Comparison of ENCODE assay signal across 20 cellular contexts in genomic region chrX:14351889-14352288, GRCh38.
DNase-seq lines count a peak whose midpoint lies in the region; TF ChIP-seq lines count a peak whose summit lies in the region.
"Had no signal": no experiment of that assay in that cellular context is flagged by ENCODE, and none has a peak within 500 bp of the region (broad histone marks: within the 10 kb centered on the region; RNA-seq: fewer than 3 reads in every experiment).

No MANE protein-coding gene starts in this region.

- H3K4me2 ChIP-seq in osteoblast (ENCODE audit: insufficient read depth, low read length): no peak overlapping the region

- no peak overlapping the region for H3K4me3 ChIP-seq in SJSA1
- no peak overlapping the region for H3K4me3 ChIP-seq in osteoblast (ENCODE audit: insufficient read depth, low read length)
- H3K4me3 ChIP-seq: heart left ventricle, lower lobe of right lung, transverse colon had no signal

- POLR2A ChIA-PET in RWPE1 (lab: Yijun Ruan, JAX; ENCODE audit: low non-redundant PET): no interaction called here

- H3K27me3 ChIP-seq in SJSA1 (replicated peaks): no peaks in the 10 kb centered on the region
- H3K27me3 ChIP-seq in osteoblast (ENCODE audit: insufficient read depth, low read length): no peaks in the 10 kb centered on the region
- H3K27me3 ChIP-seq: heart left ventricle, transverse colon had no signal

- H3K9me3 ChIP-seq in SJSA1 (replicated peaks): no peaks in the 10 kb centered on the region
- H3K9me3 ChIP-seq in osteoblast (ENCODE audit: low read depth, low read length): no peaks in the 10 kb centered on the region
- H3K9me3 ChIP-seq: lower lobe of right lung, transverse colon had no signal

- CTCF ChIA-PET in RWPE1 (lab: Yijun Ruan, JAX): no interaction called here

- H3K4me1 Mint-ChIP-seq in neural crest cell: peaks cover 12% of the 10 kb centered on the region
- H3K4me1 Mint-ChIP-seq: naive B cell had no signal

- DNase-seq in ELF-1 (ENCODE audit: low read depth, low spot score) (peak; percentile 18), NCI-H1092 treated with DMSO at 0.1 percent for 48 hours (lab: John Stamatoyannopoulos, UW) (peak; percentile 36), SJSA1 (ENCODE audit: low read depth in 1 of 2, low spot score in 2 of 2) (peak in 1 of 2 experiments; percentile 14), neural crest cell (ENCODE audit: low read depth, low spot score) (no peak), osteoblast (ENCODE audit: insufficient read length, low spot score, missing footprints) (no peak), NAMALWA (ENCODE audit: low spot score) (no peak), RWPE1 (ENCODE audit: low spot score) (no peak)
- DNase-seq: effector memory CD8-positive, alpha-beta T cell; GF-D8; GOT3; heart left ventricle; lower lobe of right lung; naive B cell; NCI-H1694 treated with DMSO at 0.1 percent for 48 hours; NCI-H524 treated with DMSO at 0.1 percent for 48 hours; SIG-M5; stimulated activated CD4-positive, alpha-beta T cell treated with anti-CD3 and anti-CD28 coated beads, Interleukin-1b, Interleukin-23, amount 100 ng/mL, for 48 hours; stimulated activated naive CD4-positive, alpha-beta T cell treated with Interleukin-2 at 50 U/mL for 16 hours; transverse colon had no signal

- peaks cover 28% of the 10 kb centered on the region for H3K4me1 ChIP-seq in SJSA1 (replicated peaks)
- peaks cover 11% of the 10 kb centered on the region for H3K4me1 ChIP-seq in osteoblast (ENCODE audit: insufficient read depth, low read length)
- H3K4me1 ChIP-seq: heart left ventricle, lower lobe of right lung, transverse colon had no signal

- no peaks in the 10 kb centered on the region for H4K20me1 ChIP-seq in osteoblast (ENCODE audit: insufficient read depth, low read length)

- H3K36me3 ChIP-seq in SJSA1: no peaks in the 10 kb centered on the region
- H3K36me3 ChIP-seq in osteoblast (ENCODE audit: insufficient read depth, low read length): no peaks in the 10 kb centered on the region
- H3K36me3 ChIP-seq: heart left ventricle, lower lobe of right lung, transverse colon had no signal

- peak overlapping the region; percentile 95 for H3K27ac Mint-ChIP-seq in neural crest cell (ENCODE audit: unreplicated experiment)
- H3K27ac Mint-ChIP-seq: effector memory CD8-positive, alpha-beta T cell; naive B cell; T-helper 1 cell treated with Interleukin-12 subunit alpha and Interleukin-12 subunit beta and Interleukin-4 antibody, amounts not matched to agents 30 μg/mL and 1 μg/mL, for 36 hours had no signal

- peaks cover 19% of the 10 kb centered on the region for H3K9me3 Mint-ChIP-seq in neural crest cell
- H3K9me3 Mint-ChIP-seq: effector memory CD8-positive, alpha-beta T cell; T-helper 1 cell treated with Interleukin-12 subunit alpha and Interleukin-12 subunit beta and Interleukin-4 antibody, amounts not matched to agents 30 μg/mL and 1 μg/mL, for 36 hours had no signal

- no peak overlapping the region for H3K4me3 Mint-ChIP-seq in neural crest cell
- H3K4me3 Mint-ChIP-seq: effector memory CD8-positive, alpha-beta T cell; naive B cell; T-helper 1 cell treated with Interleukin-12 subunit alpha and Interleukin-12 subunit beta and Interleukin-4 antibody, amounts not matched to agents 30 μg/mL and 1 μg/mL, for 36 hours had no signal

- H3K27ac ChIP-seq in SJSA1: peak overlapping the region; percentile 66
- H3K27ac ChIP-seq in osteoblast (ENCODE audit: low read depth, low read length): no peak overlapping the region
- no peak overlapping the region for H3K27ac ChIP-seq in RWPE1
- H3K27ac ChIP-seq: heart left ventricle, lower lobe of right lung, transverse colon had no signal

- peaks cover 10% of the 10 kb centered on the region for H3K36me3 Mint-ChIP-seq in neural crest cell (ENCODE audit: low read depth)
- H3K36me3 Mint-ChIP-seq: naive B cell had no signal

- H3K79me2 ChIP-seq in osteoblast (ENCODE audit: insufficient read depth, low read length): no peaks in the 10 kb centered on the region

- no peak for TF ChIP-seq CTCF in neural crest cell (conservative IDR thresholded peaks at IDR 0.05)
- no peak for TF ChIP-seq CTCF in osteoblast (IDR thresholded peaks at IDR 0.05; ENCODE audit: extremely low read depth, low read depth, low read length)
- no peak for TF ChIP-seq CTCF in RWPE1 (conservative IDR thresholded peaks at IDR 0.05; ENCODE audit: low read depth)

- H3K27me3 Mint-ChIP-seq in neural crest cell (ENCODE audit: low read depth): no peaks in the 10 kb centered on the region
- H3K27me3 Mint-ChIP-seq: effector memory CD8-positive, alpha-beta T cell; naive B cell had no signal

- no peak overlapping the region for H2AFZ ChIP-seq in osteoblast (ENCODE audit: low read length)

Comparison
In these comparisons a context has a peak if more than half of its experiments do, and no peak if none do; other contexts are left out.
1. DNase-seq: peak in ELF-1 (single experiment) and NCI-H1092 treated with DMSO at 0.1 percent for 48 hours (single experiment); none in neural crest cell (single experiment), osteoblast (single experiment), NAMALWA (single experiment) and RWPE1 (single experiment).